ENCODE assay signal across 9 cellular contexts in genomic region chrX:72573158-72573511, GRCh38. TPM values are rescaled to one million over a fixed set of nuclear protein-coding genes. Genes with fewer than 3 reads are reported as not detected.
DNase-seq lines count a peak whose midpoint lies in the region; ATAC-seq lines count a peak whose summit lies in the region.
"Had no signal": no experiment of that assay in that cellular context is flagged by ENCODE, and none has a peak within 500 bp of the region (broad histone marks: within the 10 kb centered on the region; RNA-seq: fewer than 3 reads in every experiment).

No MANE protein-coding gene starts in this region.

- H3K27me3 ChIP-seq in ACC112 (ENCODE audit: insufficient read depth, low read length) (no peaks in the 10 kb centered on the region), HUES48 (ENCODE audit: control insufficient read depth, insufficient read depth, low read length) (peaks cover 4% of the 10 kb centered on the region; the same call in 1 of the 2 replicates), trophoblast cell (ENCODE audit: insufficient read depth, low read length) (no peaks in the 10 kb centered on the region)
- no peaks in the 10 kb centered on the region for H3K27me3 ChIP-seq in effector memory CD4-positive, alpha-beta T cell (replicated peaks; ENCODE audit: control insufficient read depth, insufficient read depth, low read length, poor library complexity, severe bottlenecking)
- H3K27me3 ChIP-seq: neutrophil had no signal

- H3K4me3 ChIP-seq in ACC112 (ENCODE audit: low read depth, low read length) (peak overlapping the region; percentile 98), HUES48 (ENCODE audit: low read depth, low read length) (peak overlapping the region; percentile 99), trophoblast cell (ENCODE audit: low read depth, low read length) (no peak overlapping the region)
- peak overlapping the region; percentile 71 for H3K4me3 ChIP-seq in effector memory CD4-positive, alpha-beta T cell (ENCODE audit: insufficient read depth, low read depth, low read length, poor library complexity, severe bottlenecking)

- no peak overlapping the region for H3K18ac ChIP-seq in trophoblast cell (ENCODE audit: low read length)

- no peak overlapping the region for H2BK5ac ChIP-seq in trophoblast cell (ENCODE audit: low read depth, low read length, poor library complexity)

- H3K27ac ChIP-seq in ACC112 (ENCODE audit: low read depth, low read length): no peak overlapping the region
- no peak overlapping the region for H3K27ac ChIP-seq in HUES48 (ENCODE audit: low read depth, low read length)
- H3K27ac ChIP-seq in effector memory CD4-positive, alpha-beta T cell (ENCODE audit: insufficient read depth, low read length, poor library complexity, severe bottlenecking): no peak overlapping the region
- no peak overlapping the region for H3K27ac ChIP-seq in trophoblast cell (ENCODE audit: low read depth, low read length)

- H3K4me1 ChIP-seq in ACC112 (ENCODE audit: control insufficient read depth, insufficient read depth, low read length, unreplicated experiment): peaks cover 29% of the 10 kb centered on the region
- H3K4me1 ChIP-seq in HUES48 (ENCODE audit: control insufficient read depth, insufficient read depth, low read length): no peaks in the 10 kb centered on the region
- H3K4me1 ChIP-seq in effector memory CD4-positive, alpha-beta T cell (ENCODE audit: control insufficient read depth, insufficient read depth, low read length, poor library complexity, severe bottlenecking): no peaks in the 10 kb centered on the region
- H3K4me1 ChIP-seq in trophoblast cell (ENCODE audit: control insufficient read depth in 1 of 2, insufficient read depth in 2 of 2, low read length in 2 of 2): no peaks in the 10 kb centered on the region

- H2BK12ac ChIP-seq in trophoblast cell (ENCODE audit: low read length): no peak overlapping the region

- peak overlapping the region; percentile 76 for H3K4me2 ChIP-seq in trophoblast cell (ENCODE audit: low read length)

- peak; percentile 38 for ATAC-seq in GM19455 (IDR thresholded peaks at IDR 0.05; ENCODE audit: unreplicated experiment)

- H3K23ac ChIP-seq in trophoblast cell (ENCODE audit: low read length): no peak overlapping the region

- no peak overlapping the region for H3K4ac ChIP-seq in trophoblast cell (ENCODE audit: low read depth, low read length)

- DNase-seq in effector memory CD4-positive, alpha-beta T cell: no peak
- DNase-seq in trophoblast cell: no peak
- no peak for DNase-seq in SHP77 treated with DMSO at 0.1 percent for 48 hours (lab: John Stamatoyannopoulos, UW)
- DNase-seq in epidermal melanocyte (ENCODE audit: insufficient read length, low spot score): no peak
- no peak for DNase-seq in MV-4-11 (lab: John Stamatoyannopoulos, UW)

- H3K79me2 ChIP-seq in ACC112 (ENCODE audit: control insufficient read depth, insufficient read depth, low read length, unreplicated experiment): peaks cover 7% of the 10 kb centered on the region
- H3K79me2 ChIP-seq in trophoblast cell (ENCODE audit: control insufficient read depth, insufficient read depth, low read length, poor library complexity): no peaks in the 10 kb centered on the region

- peaks cover 5% of the 10 kb centered on the region for H3K79me1 ChIP-seq in trophoblast cell (ENCODE audit: low read length)

- peaks cover 13% of the 10 kb centered on the region for H3K9me3 ChIP-seq in HUES48 (ENCODE audit: control insufficient read depth, insufficient read depth, low read length)
- H3K9me3 ChIP-seq in effector memory CD4-positive, alpha-beta T cell (ENCODE audit: control insufficient read depth, low read length): no peaks in the 10 kb centered on the region
- H3K9me3 ChIP-seq in trophoblast cell (ENCODE audit: insufficient read depth, low read depth, low read length): no peaks in the 10 kb centered on the region
- H3K9me3 ChIP-seq: neutrophil had no signal

- H3K36me3 ChIP-seq in ACC112 (ENCODE audit: insufficient read depth, low read length) (peaks cover 2% of the 10 kb centered on the region; the same call in 1 of the 2 replicates), HUES48 (ENCODE audit: control insufficient read depth, insufficient read depth, low read length) (peaks cover 18% of the 10 kb centered on the region), trophoblast cell (ENCODE audit: control insufficient read depth in 1 of 2, insufficient read depth in 2 of 2, low read length in 2 of 2) (peaks cover 0 to under 1% of the 10 kb centered on the region in 2 experiments)
- no peaks in the 10 kb centered on the region for H3K36me3 ChIP-seq in effector memory CD4-positive, alpha-beta T cell (ENCODE audit: control insufficient read depth, insufficient read depth, low read length)

- H4K12ac ChIP-seq in trophoblast cell (ENCODE audit: low read depth, low read length): no peak overlapping the region

- H2AFZ ChIP-seq in ACC112 (ENCODE audit: low read length, unreplicated experiment): peak overlapping the region; percentile 23
- H2AFZ ChIP-seq in trophoblast cell (ENCODE audit: insufficient read depth, low read length, poor library complexity): no peak overlapping the region

- H4K8ac ChIP-seq in trophoblast cell (ENCODE audit: low read depth, low read length): no peak overlapping the region

- H2BK120ac ChIP-seq in trophoblast cell (ENCODE audit: insufficient read depth, low read length, poor library complexity): no peak overlapping the region

- H3K9ac ChIP-seq in HUES48 (ENCODE audit: low read depth, low read length) (no peak overlapping the region; the same call in 1 of the 2 replicates), trophoblast cell (ENCODE audit: low read length) (no peak overlapping the region)

- WGBS in trophoblast cell (ENCODE audit: extremely low coverage, insufficient coverage, insufficient read length): no CpG with 5 or more reads among the region's 7 CpGs

- no peak overlapping the region for H3K14ac ChIP-seq in trophoblast cell (ENCODE audit: low read length)

- no peak overlapping the region for H4K91ac ChIP-seq in trophoblast cell (ENCODE audit: low read depth, low read length)

- H2AK5ac ChIP-seq in trophoblast cell (ENCODE audit: low read length): no peak overlapping the region

RNA-seq across cellular contexts. Expression of gene HDAC8, which starts 0.5 kb away (rescaled TPM):
- polyA plus RNA-seq in trophoblast cell (2013): 10.7 and 12.4 TPM in 2 replicates
